In the genomic region with DNA sequence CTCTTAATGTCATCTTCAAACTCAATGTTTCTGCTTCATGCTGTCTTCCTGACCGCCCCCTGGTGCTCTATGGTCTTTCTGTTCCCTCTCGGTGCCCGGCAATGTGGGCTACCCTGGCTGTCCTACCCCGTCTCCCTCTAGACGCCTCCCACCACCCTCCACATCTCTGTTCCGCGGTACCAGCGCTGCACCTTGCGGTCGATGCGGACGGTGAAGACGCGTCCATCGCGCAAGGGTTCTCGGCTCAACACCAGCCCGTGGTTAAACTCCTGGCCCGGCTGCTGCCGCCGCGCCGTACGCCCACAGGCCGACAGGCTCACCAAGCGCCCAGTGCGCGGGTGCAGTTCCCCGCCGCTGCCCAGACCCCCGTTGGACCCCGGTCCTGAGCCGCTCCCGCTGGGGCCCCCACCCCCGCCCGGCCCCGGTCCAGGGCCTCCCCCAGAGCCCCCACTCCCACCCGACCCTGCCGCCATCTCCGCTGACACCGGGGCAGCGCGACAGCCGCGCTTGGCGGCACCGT, we compare ENCODE assay signal across 8 cellular contexts. TPM values are rescaled to one million over a fixed set of nuclear protein-coding genes. Genes with fewer than 3 reads are reported as not detected.
DNase-seq lines count a peak whose midpoint lies in the region; ATAC-seq and TF ChIP-seq lines count a peak whose summit lies in the region.

A gene (minus strand): TSS at position 496 of the 520 bp plus-strand sequence. CDS start 23 bp downstream, at position 473.

- H3K4me1 ChIP-seq in heart right ventricle: peaks cover 0 to 30% (median 20%) of the 10 kb centered on the region in 9 donors

- TF ChIP-seq CTCF in heart right ventricle (IDR thresholded peaks at IDR 0.05): peak in 2 of 9 donors; percentile 8 to 17

- ATAC-seq in activated CD8-positive, alpha-beta memory T cell treated with anti-CD3 and anti-CD28 coated beads, Interleukin-2, amount 10 ng/mL, durations not matched to agents 7 days and 5 days: peak; percentile 9
- ATAC-seq in HG03159 (IDR thresholded peaks at IDR 0.05; ENCODE audit: unreplicated experiment): peak; percentile 19
- peak; percentile 31 for ATAC-seq in activated CD8-positive, alpha-beta T cell treated with anti-CD3 and anti-CD28 coated beads, Interleukin-2, amount 10 ng/mL, durations not matched to agents 7 days and 5 days
- peak in 4 of 8 donors; percentile 1 to 34 (median 13) for ATAC-seq in heart right ventricle
- ATAC-seq in HG02623 (IDR thresholded peaks at IDR 0.05; ENCODE audit: unreplicated experiment): no peak

- H3K27ac Mint-ChIP-seq in activated CD8-positive, alpha-beta memory T cell treated with anti-CD3 and anti-CD28 coated beads, Interleukin-2, amount 10 ng/mL, durations not matched to agents 7 days and 5 days: peak within 1 kb of the TSS; percentile 97
- peak within 1 kb of the TSS; percentile 98 for H3K27ac Mint-ChIP-seq in activated CD8-positive, alpha-beta T cell treated with anti-CD3 and anti-CD28 coated beads, Interleukin-2, amount 10 ng/mL, durations not matched to agents 7 days and 5 days

- H3K36me3 Mint-ChIP-seq in activated CD8-positive, alpha-beta memory T cell treated with anti-CD3 and anti-CD28 coated beads, Interleukin-2, amount 10 ng/mL, durations not matched to agents 7 days and 5 days: peaks cover 3% of the 10 kb centered on the region
- H3K36me3 Mint-ChIP-seq in activated CD8-positive, alpha-beta T cell treated with anti-CD3 and anti-CD28 coated beads, Interleukin-2, amount 10 ng/mL, durations not matched to agents 7 days and 5 days (ENCODE audit: low read depth): peaks cover 15% of the 10 kb centered on the region

- intact Hi-C loops in heart right ventricle (cut with DNase I): loop anchor here in 2 of 10 donors (1.0 kb wide), 2 partner anchors 22 to 48 kb away; a partner anchor contains a TSS

- POLR2A ChIA-PET in activated CD8-positive, alpha-beta T cell treated with anti-CD3 and anti-CD28 coated beads, Interleukin-2, amount 10 ng/mL, durations not matched to agents 7 days and 5 days (lab: Charles Lee): interaction anchor here (0.7 to 2.0 kb wide), 10 partner anchors 8 to 155 kb away, joined by 3 to 24 read pairs (median 5); a partner anchor contains a TSS

- H3K27me3 ChIP-seq in heart right ventricle: peaks cover 0 to 6% (median 0%) of the 10 kb centered on the region in 7 donors

- H3K9me3 Mint-ChIP-seq in activated CD8-positive, alpha-beta memory T cell treated with anti-CD3 and anti-CD28 coated beads, Interleukin-2, amount 10 ng/mL, durations not matched to agents 7 days and 5 days (ENCODE audit: low read depth): no peaks in the 10 kb centered on the region
- no peaks in the 10 kb centered on the region for H3K9me3 Mint-ChIP-seq in activated CD8-positive, alpha-beta T cell treated with anti-CD3 and anti-CD28 coated beads, Interleukin-2, amount 10 ng/mL, durations not matched to agents 7 days and 5 days (ENCODE audit: insufficient read depth)

- H3K4me1 Mint-ChIP-seq in activated CD8-positive, alpha-beta memory T cell treated with anti-CD3 and anti-CD28 coated beads, Interleukin-2, amount 10 ng/mL, durations not matched to agents 7 days and 5 days: peaks cover 38% of the 10 kb centered on the region
- peaks cover 58% of the 10 kb centered on the region for H3K4me1 Mint-ChIP-seq in activated CD8-positive, alpha-beta T cell treated with anti-CD3 and anti-CD28 coated beads, Interleukin-2, amount 10 ng/mL, durations not matched to agents 7 days and 5 days (ENCODE audit: low read depth)

- H3K4me3 ChIP-seq in heart right ventricle: peak within 1 kb of the TSS; percentile 70 to 94 (median 85)

- DNase-seq in activated CD8-positive, alpha-beta memory T cell treated with anti-CD3 and anti-CD28 coated beads, Interleukin-2, amount 10 ng/mL, durations not matched to agents 7 days and 5 days: no peak
- DNase-seq in activated CD8-positive, alpha-beta memory T cell treated with anti-CD3 and anti-CD28 coated beads, Interleukin-2, amount 50 U/mL, for 48 hours: no peak
- DNase-seq in activated CD8-positive, alpha-beta T cell treated with anti-CD3 and anti-CD28 coated beads, Interleukin-2, amount 10 ng/mL, durations not matched to agents 7 days and 5 days: peak; percentile 53
- DNase-seq in heart right ventricle (no peak), renal cortical epithelial cell (ENCODE audit: low read depth) (no peak), HuH-7 (ENCODE audit: low spot score) (no peak)

- CTCF ChIA-PET in activated CD8-positive, alpha-beta memory T cell treated with anti-CD3 and anti-CD28 coated beads, Interleukin-2, amount 10 ng/mL, durations not matched to agents 7 days and 5 days (lab: Charles Lee): interaction anchor here (0.9 to 2.6 kb wide), 14 partner anchors 8 to 184 kb away, joined by 3 to 22 read pairs (median 6); a partner anchor contains a TSS
- CTCF ChIA-PET in activated CD8-positive, alpha-beta T cell treated with anti-CD3 and anti-CD28 coated beads, Interleukin-2, amount 10 ng/mL, durations not matched to agents 7 days and 5 days (lab: Charles Lee): interaction anchor here (0.6 to 2.8 kb wide), 18 partner anchors 8 to 283 kb away, joined by 3 to 19 read pairs (median 6); a partner anchor contains a TSS

- H3K27ac ChIP-seq in heart right ventricle: peak within 1 kb of the TSS; percentile 55 to 96 (median 89)

- peaks cover 0 to 29% (median 10%) of the 10 kb centered on the region in 9 donors for H3K36me3 ChIP-seq in heart right ventricle

- no peaks in the 10 kb centered on the region for H3K27me3 Mint-ChIP-seq in activated CD8-positive, alpha-beta memory T cell treated with anti-CD3 and anti-CD28 coated beads, Interleukin-2, amount 10 ng/mL, durations not matched to agents 7 days and 5 days
- no peaks in the 10 kb centered on the region for H3K27me3 Mint-ChIP-seq in activated CD8-positive, alpha-beta T cell treated with anti-CD3 and anti-CD28 coated beads, Interleukin-2, amount 10 ng/mL, durations not matched to agents 7 days and 5 days (ENCODE audit: low read depth)

- H3K4me3 Mint-ChIP-seq in activated CD8-positive, alpha-beta memory T cell treated with anti-CD3 and anti-CD28 coated beads, Interleukin-2, amount 10 ng/mL, durations not matched to agents 7 days and 5 days: peak within 1 kb of the TSS; percentile 96
- H3K4me3 Mint-ChIP-seq in activated CD8-positive, alpha-beta T cell treated with anti-CD3 and anti-CD28 coated beads, Interleukin-2, amount 10 ng/mL, durations not matched to agents 7 days and 5 days: peak within 1 kb of the TSS; percentile 87

- WGBS in heart right ventricle, 2 donors: 1% methylated on average over 47 of the region's 47 CpGs

- no peaks in the 10 kb centered on the region for H3K9me3 ChIP-seq in heart right ventricle

RNA-seq across cellular contexts. Expression of the gene that starts here (rescaled TPM):
- 10 to 100 TPM; 43.7 to 44.8 TPM for total RNA-seq in activated CD8-positive, alpha-beta memory T cell treated with anti-CD3 and anti-CD28 coated beads, Interleukin-2, amount 10 ng/mL, durations not matched to agents 7 days and 5 days
- total RNA-seq in activated CD8-positive, alpha-beta T cell treated with anti-CD3 and anti-CD28 coated beads, Interleukin-2, amount 10 ng/mL, durations not matched to agents 7 days and 5 days: 10 to 100 TPM; 45.6 to 47.0 TPM
- 10 to 100 TPM; 21.7 to 45.9 (median 28.7) TPM for total RNA-seq in heart right ventricle
- 10 to 100 TPM; 22.4 to 55.5 TPM for polyA plus RNA-seq in heart right ventricle
- total RNA-seq in renal cortical epithelial cell: 21.4 and 27.8 TPM in 2 replicates
